In the genomic region with DNA sequence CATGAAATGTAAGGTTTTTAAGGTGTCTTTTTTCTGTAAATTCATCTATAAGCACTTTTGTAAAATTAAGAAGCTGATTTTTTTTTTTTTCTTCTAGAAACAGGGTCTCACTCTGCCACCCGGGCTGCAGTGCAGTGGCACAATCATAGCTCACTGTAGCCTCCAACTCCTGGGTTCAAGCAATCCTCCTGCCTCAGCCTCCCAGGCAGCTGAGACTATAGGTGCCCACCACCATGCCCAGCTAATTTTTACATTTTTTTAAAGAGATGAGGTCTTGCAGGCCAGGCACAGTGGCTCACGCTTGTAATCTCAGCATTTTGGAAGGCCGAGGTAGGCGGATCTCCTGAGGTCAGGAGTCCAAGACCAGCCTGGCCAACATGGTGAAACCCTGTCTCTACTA, we compare ENCODE assay signal across 26 cellular contexts.
"Had no signal": no experiment of that assay in that cellular context is flagged by ENCODE, and none has a peak within 500 bp of the region (broad histone marks: within the 10 kb centered on the region; RNA-seq: fewer than 3 reads in every experiment).

No MANE protein-coding gene starts in this region.

- FAIRE-seq: islet of Langerhans, kidney, urothelium cell line had no signal

- H3K9ac ChIP-seq: parathyroid adenoma had no signal

- DNase-seq: hypothalamus; immature natural killer cell; kidney; left colon; left lung; naive thymus-derived CD8-positive, alpha-beta T cell; occipital lobe; psoas muscle; stimulated activated CD4-positive, alpha-beta T cell treated with anti-CD3 and anti-CD28 coated beads, Interleukin-12 subunit alpha, Interleukin-12 subunit beta, amount 100 ng/mL, for 4 hours; stimulated activated CD4-positive, alpha-beta T cell treated with anti-CD3 and anti-CD28 coated beads, Interleukin-15, amount 100 ng/mL, for 24 hours; stimulated activated CD4-positive, alpha-beta T cell treated with anti-CD3 and anti-CD28 coated beads, Interleukin-2, amount 100 ng/mL, for 24 hours; stimulated activated CD4-positive, alpha-beta T cell treated with anti-CD3 and anti-CD28 coated beads, Interleukin-4, amount 100 ng/mL, for 1 hour; stimulated activated naive CD4-positive, alpha-beta T cell; tibial artery; trophoblast cell; upper lobe of right lung had no signal

- H3K4me3 ChIP-seq: left lung, lung, psoas muscle, skin epidermis, suprapubic skin, thoracic aorta, tibial artery, upper lobe of right lung had no signal

- H3K36me3 ChIP-seq: left lung, neutrophil, suprapubic skin, thoracic aorta, tibial artery, upper lobe of right lung had no signal

- H3K9me3 ChIP-seq: left lung, neutrophil, psoas muscle, suprapubic skin, thoracic aorta, tibial artery, upper lobe of right lung had no signal

- H3K27ac ChIP-seq: left lung, neutrophil, parathyroid adenoma, psoas muscle, skin epidermis, suprapubic skin, thoracic aorta, tibial artery, upper lobe of right lung had no signal

- ATAC-seq: left colon; left lung; naive thymus-derived CD8-positive, alpha-beta T cell; psoas muscle; sciatic nerve; stimulated activated effector memory CD8-positive, alpha-beta T cell treated with anti-CD3 and anti-CD28 coated beads, Interleukin-12 subunit alpha, Interleukin-12 subunit beta, amount 100 ng/mL, for 72 hours; upper lobe of right lung had no signal

- H3K4me1 ChIP-seq: parathyroid adenoma had no signal

- H2AFZ ChIP-seq: parathyroid adenoma had no signal

- H3K27me3 ChIP-seq: left lung, neutrophil, suprapubic skin, tibial artery, upper lobe of right lung had no signal
